1 cellular context compared by ENCODE assay signal in the genomic region with DNA sequence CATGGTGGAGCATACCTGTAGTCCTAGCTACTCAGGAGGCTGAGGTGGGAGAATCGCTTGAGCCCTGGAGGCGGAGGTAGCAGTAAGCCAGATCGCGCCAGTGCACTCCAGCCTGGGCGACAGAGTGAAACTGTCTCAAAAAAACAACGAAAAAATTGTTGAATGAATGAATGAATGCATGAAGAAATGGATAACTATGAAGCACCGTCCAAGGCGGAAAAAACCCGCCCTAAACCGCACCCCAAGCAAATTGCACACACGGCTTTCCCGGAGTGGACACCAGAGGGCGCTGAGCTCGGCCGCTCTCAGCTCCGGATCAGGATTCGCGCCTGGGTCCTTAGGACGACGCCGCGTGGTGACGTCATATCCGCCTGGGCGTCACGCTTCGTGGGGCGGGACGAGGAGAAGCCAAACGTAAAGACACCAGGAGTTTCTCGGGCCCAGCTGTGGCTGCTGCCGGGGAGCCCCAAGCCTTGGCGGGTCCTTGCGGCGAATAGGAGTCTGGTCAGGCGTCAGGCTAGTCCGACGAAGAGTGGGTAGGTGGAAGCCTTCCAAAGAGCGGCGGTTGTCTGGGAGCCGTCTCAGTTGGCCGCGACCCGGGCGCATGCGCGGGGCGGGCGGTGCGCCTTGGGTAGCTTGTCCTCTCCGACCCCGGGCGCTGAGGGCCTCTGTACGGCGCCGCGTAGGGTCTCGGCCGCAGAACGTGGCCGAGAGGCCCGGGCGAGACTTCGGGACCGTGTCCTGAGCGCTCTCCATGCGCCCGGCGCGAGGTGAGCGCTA.
A peak's percentile ranks its signal among the peaks of the same experiment; 100 is the strongest.
TF ChIP-seq lines count a peak whose summit lies in the region.

Gene HTD2, plus strand, starts transcription at position 639 of the 780 bp plus-strand sequence. CDS start 11,094 bp downstream, outside the sequence.
Gene RPP14, plus strand, starts transcription at position 364 of the 780 bp plus-strand sequence. CDS start 4,085 bp downstream, outside the sequence.

TF ChIP-seq in HepG2, 621 proteins besides CTCF, POLR2A, EP300 and RAD21 (continues in another document):
- TF ChIP-seq RBFOX2 (IDR thresholded peaks at IDR 0.05; ENCODE audit: low read depth, low read length): peak; percentile 95
- TF ChIP-seq, protein P1, sequence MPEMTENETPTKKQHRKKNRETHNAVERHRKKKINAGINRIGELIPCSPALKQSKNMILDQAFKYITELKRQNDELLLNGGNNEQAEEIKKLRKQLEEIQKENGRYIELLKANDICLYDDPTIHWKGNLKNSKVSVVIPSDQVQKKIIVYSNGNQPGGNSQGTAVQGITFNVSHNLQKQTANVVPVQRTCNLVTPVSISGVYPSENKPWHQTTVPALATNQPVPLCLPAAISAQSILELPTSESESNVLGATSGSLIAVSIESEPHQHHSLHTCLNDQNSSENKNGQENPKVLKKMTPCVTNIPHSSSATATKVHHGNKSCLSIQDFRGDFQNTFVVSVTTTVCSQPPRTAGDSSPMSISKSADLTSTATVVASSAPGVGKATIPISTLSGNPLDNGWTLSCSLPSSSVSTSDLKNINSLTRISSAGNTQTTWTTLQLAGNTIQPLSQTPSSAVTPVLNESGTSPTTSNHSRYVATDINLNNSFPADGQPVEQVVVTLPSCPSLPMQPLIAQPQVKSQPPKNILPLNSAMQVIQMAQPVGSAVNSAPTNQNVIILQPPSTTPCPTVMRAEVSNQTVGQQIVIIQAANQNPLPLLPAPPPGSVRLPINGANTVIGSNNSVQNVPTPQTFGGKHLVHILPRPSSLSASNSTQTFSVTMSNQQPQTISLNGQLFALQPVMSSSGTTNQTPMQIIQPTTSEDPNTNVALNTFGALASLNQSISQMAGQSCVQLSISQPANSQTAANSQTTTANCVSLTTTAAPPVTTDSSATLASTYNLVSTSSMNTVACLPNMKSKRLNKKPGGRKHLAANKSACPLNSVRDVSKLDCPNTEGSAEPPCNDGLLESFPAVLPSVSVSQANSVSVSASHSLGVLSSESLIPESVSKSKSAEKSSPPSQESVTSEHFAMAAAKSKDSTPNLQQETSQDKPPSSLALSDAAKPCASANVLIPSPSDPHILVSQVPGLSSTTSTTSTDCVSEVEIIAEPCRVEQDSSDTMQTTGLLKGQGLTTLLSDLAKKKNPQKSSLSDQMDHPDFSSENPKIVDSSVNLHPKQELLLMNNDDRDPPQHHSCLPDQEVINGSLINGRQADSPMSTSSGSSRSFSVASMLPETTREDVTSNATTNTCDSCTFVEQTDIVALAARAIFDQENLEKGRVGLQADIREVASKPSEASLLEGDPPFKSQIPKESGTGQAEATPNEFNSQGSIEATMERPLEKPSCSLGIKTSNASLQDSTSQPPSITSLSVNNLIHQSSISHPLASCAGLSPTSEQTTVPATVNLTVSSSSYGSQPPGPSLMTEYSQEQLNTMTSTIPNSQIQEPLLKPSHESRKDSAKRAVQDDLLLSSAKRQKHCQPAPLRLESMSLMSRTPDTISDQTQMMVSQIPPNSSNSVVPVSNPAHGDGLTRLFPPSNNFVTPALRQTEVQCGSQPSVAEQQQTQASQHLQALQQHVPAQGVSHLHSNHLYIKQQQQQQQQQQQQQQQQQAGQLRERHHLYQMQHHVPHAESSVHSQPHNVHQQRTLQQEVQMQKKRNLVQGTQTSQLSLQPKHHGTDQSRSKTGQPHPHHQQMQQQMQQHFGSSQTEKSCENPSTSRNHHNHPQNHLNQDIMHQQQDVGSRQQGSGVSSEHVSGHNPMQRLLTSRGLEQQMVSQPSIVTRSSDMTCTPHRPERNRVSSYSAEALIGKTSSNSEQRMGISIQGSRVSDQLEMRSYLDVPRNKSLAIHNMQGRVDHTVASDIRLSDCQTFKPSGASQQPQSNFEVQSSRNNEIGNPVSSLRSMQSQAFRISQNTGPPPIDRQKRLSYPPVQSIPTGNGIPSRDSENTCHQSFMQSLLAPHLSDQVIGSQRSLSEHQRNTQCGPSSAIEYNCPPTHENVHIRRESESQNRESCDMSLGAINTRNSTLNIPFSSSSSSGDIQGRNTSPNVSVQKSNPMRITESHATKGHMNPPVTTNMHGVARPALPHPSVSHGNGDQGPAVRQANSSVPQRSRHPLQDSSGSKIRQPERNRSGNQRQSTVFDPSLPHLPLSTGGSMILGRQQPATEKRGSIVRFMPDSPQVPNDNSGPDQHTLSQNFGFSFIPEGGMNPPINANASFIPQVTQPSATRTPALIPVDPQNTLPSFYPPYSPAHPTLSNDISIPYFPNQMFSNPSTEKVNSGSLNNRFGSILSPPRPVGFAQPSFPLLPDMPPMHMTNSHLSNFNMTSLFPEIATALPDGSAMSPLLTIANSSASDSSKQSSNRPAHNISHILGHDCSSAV (CRISPR knock-in tag; IDR thresholded peaks at IDR 0.05; ENCODE audit: borderline replicate concordance): peak; percentile 67; the same call in 1 of the 2 replicates
- no peak for TF ChIP-seq ZNF841 (CRISPR knock-in tag; IDR thresholded peaks at IDR 0.05; ENCODE audit: borderline replicate concordance)
- TF ChIP-seq ZC3H13 (CRISPR knock-in tag; IDR thresholded peaks at IDR 0.05): no peak
- no peak for TF ChIP-seq FOXK2 (IDR thresholded peaks at IDR 0.05)
- TF ChIP-seq HNRNPL (IDR thresholded peaks at IDR 0.05; ENCODE audit: low read depth, low read length): peak; percentile 66; the same call in 1 of the 2 replicates
- TF ChIP-seq U2AF1 (optimal IDR thresholded peaks at IDR 0.05; ENCODE audit: low read depth, low read length): peak; percentile 53
- TF ChIP-seq PBX3 (CRISPR knock-in tag; IDR thresholded peaks at IDR 0.05; ENCODE audit: borderline replicate concordance): no peak
- TF ChIP-seq MBD4 (IDR thresholded peaks at IDR 0.05; ENCODE audit: borderline replicate concordance, low read length): no peak
- TF ChIP-seq ZHX2 (IDR thresholded peaks at IDR 0.05; ENCODE audit: low read depth): peak; percentile 92
- TF ChIP-seq ZHX2 (CRISPR knock-in tag; IDR thresholded peaks at IDR 0.05; ENCODE audit: borderline replicate concordance): no peak
- TF ChIP-seq TMF1 (CRISPR knock-in tag; IDR thresholded peaks at IDR 0.05; ENCODE audit: low read depth): peak; percentile 85
- peak; percentile 67; the same call in 1 of the 2 replicates for TF ChIP-seq ZNF136 (CRISPR knock-in tag; IDR thresholded peaks at IDR 0.05; ENCODE audit: low read depth)
- TF ChIP-seq, protein P2, sequence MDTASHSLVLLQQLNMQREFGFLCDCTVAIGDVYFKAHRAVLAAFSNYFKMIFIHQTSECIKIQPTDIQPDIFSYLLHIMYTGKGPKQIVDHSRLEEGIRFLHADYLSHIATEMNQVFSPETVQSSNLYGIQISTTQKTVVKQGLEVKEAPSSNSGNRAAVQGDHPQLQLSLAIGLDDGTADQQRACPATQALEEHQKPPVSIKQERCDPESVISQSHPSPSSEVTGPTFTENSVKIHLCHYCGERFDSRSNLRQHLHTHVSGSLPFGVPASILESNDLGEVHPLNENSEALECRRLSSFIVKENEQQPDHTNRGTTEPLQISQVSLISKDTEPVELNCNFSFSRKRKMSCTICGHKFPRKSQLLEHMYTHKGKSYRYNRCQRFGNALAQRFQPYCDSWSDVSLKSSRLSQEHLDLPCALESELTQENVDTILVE (CRISPR knock-in tag; IDR thresholded peaks at IDR 0.05): peak; percentile 92; the same call in 1 of the 2 replicates
- TF ChIP-seq ZNF234 (CRISPR knock-in tag; conservative IDR thresholded peaks at IDR 0.05): 0 out of 2 replicates have a peak, but pooled peaks have one; percentile 81
- no peak for TF ChIP-seq ZNF510 (CRISPR knock-in tag; IDR thresholded peaks at IDR 0.05; ENCODE audit: low read depth)
- TF ChIP-seq KAT7 (CRISPR knock-in tag; IDR thresholded peaks at IDR 0.05; ENCODE audit: borderline replicate concordance): peak; percentile 89; the same call in 1 of the 2 replicates
- TF ChIP-seq CENPX (CRISPR knock-in tag; IDR thresholded peaks at IDR 0.05): no peak
- TF ChIP-seq ZNF333 (CRISPR knock-in tag; IDR thresholded peaks at IDR 0.05; ENCODE audit: borderline replicate concordance): 0 out of 2 replicates have a peak, but pooled peaks have one; percentile 53
- peak; percentile 90 for TF ChIP-seq ATF3 (CRISPR knock-in tag; IDR thresholded peaks at IDR 0.05)
- peak; percentile 79; the same call in 1 of the 2 replicates for TF ChIP-seq ZNF891 (CRISPR knock-in tag; IDR thresholded peaks at IDR 0.05)
- no peak; the same call in 1 of the 2 replicates for TF ChIP-seq SNAPC2 (CRISPR knock-in tag; IDR thresholded peaks at IDR 0.05)
- peak; percentile 90; the same call in 1 of the 2 replicates for TF ChIP-seq ZSCAN5A (CRISPR knock-in tag; IDR thresholded peaks at IDR 0.05; ENCODE audit: borderline replicate concordance)
- TF ChIP-seq ZNF800 (CRISPR knock-in tag; IDR thresholded peaks at IDR 0.05): peak; percentile 81
- peak; percentile 50 for TF ChIP-seq NFYB (CRISPR knock-in tag; IDR thresholded peaks at IDR 0.05)
- TF ChIP-seq KLF11 (CRISPR knock-in tag; IDR thresholded peaks at IDR 0.05): 0 out of 2 replicates have a peak, but pooled peaks have one; percentile 60
- peak; percentile 24; the same call in 1 of the 2 replicates for TF ChIP-seq ZNF670 (CRISPR knock-in tag; IDR thresholded peaks at IDR 0.05; ENCODE audit: borderline replicate concordance)
- TF ChIP-seq MXI1 (IDR thresholded peaks at IDR 0.05; ENCODE audit: borderline replicate concordance, low read depth, low read length): peak; percentile 39; the same call in 2 of the 3 replicates
- TF ChIP-seq CREM (IDR thresholded peaks at IDR 0.05): peak; percentile 99
- peak; percentile 74; the same call in 1 of the 2 replicates for TF ChIP-seq CREM (CRISPR knock-in tag; IDR thresholded peaks at IDR 0.05)
- peak; percentile 85; the same call in 1 of the 2 replicates for TF ChIP-seq KLF6 (CRISPR knock-in tag; IDR thresholded peaks at IDR 0.05)
- peak; percentile 97 for TF ChIP-seq ZNF335 (CRISPR knock-in tag; IDR thresholded peaks at IDR 0.05)
